ENCODE assay signal across 1 cellular context in the genomic region with DNA sequence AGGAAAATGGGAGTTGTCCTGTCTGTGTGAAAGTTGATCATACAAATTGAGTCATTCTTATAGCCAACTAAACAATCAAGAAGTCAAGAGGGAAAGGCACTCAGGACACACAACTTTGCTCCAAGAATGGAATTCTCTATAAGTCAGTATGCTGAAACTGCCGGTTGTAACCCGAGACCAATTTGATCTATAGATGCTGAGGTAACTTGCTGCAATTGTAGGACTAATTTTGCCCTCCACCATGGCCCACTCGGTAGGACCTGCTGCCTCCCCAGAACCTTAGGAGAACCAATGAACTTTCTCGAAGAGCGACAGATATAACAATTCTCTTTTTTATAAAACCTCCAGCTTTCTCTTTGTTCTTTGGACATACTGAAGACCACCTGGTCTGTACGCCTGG.
TF ChIP-seq lines count a peak whose summit lies in the region.

No MANE protein-coding gene starts in this region.

TF ChIP-seq in H1, 55 proteins besides CTCF, POLR2A, EP300 and RAD21:
- no peak for TF ChIP-seq TCF12 (IDR thresholded peaks at IDR 0.05; ENCODE audit: low read depth, low read length)
- no peak for TF ChIP-seq BACH1 (IDR thresholded peaks at IDR 0.05; ENCODE audit: low read length)
